In genomic region chr7:39458346-39458745, GRCh38 we compare ENCODE assay signal across 17 cellular contexts.
DNase-seq lines count a peak whose midpoint lies in the region; ATAC-seq, FAIRE-seq and TF ChIP-seq lines count a peak whose summit lies in the region.
"Had no signal": no experiment of that assay in that cellular context is flagged by ENCODE, and none has a peak within 500 bp of the region (broad histone marks: within the 10 kb centered on the region; RNA-seq: fewer than 3 reads in every experiment).

No MANE protein-coding gene starts in this region.

- H3K9me3 ChIP-seq in astrocyte (ENCODE audit: insufficient read depth, low read depth, low read length) (no peaks in the 10 kb centered on the region), lower lobe of right lung (no peaks in the 10 kb centered on the region), thoracic aorta (no peaks in the 10 kb centered on the region)
- H3K9me3 ChIP-seq: body of pancreas, MG63 had no signal

- H3K27me3 ChIP-seq in astrocyte (ENCODE audit: insufficient read depth, low read length) (no peaks in the 10 kb centered on the region), lower lobe of right lung (ENCODE audit: low read depth) (no peaks in the 10 kb centered on the region), thoracic aorta (replicated peaks; ENCODE audit: insufficient read depth) (no peaks in the 10 kb centered on the region)
- H3K27me3 ChIP-seq: body of pancreas, MG63 had no signal

- FAIRE-seq in astrocyte (lab: Jason Lieb, UNC): no peak

- H3K27me3 Mint-ChIP-seq in astrocyte (ENCODE audit: low read depth, unreplicated experiment): no peaks in the 10 kb centered on the region

- no peak overlapping the region for H3K9ac ChIP-seq in astrocyte (ENCODE audit: low read length)

- H3K79me2 ChIP-seq in astrocyte (ENCODE audit: insufficient read depth, low read length): no peaks in the 10 kb centered on the region

- H3K4me1 ChIP-seq in astrocyte (ENCODE audit: insufficient read depth, low read length) (no peaks in the 10 kb centered on the region), lower lobe of right lung (no peaks in the 10 kb centered on the region), thoracic aorta (ENCODE audit: control insufficient read depth in 1 of 2, low read depth in 2 of 2) (no peaks in the 10 kb centered on the region)
- H3K4me1 ChIP-seq: body of pancreas had no signal

- ATAC-seq in lower lobe of right lung (peak in 1 of 2 donors; percentile 49), thoracic aorta (ENCODE audit: insufficient number of reproducible peaks, low FRiP score, low read depth) (no peak)
- ATAC-seq: body of pancreas; HCT116; naive thymus-derived CD8-positive, alpha-beta T cell had no signal

- no peaks in the 10 kb centered on the region for H3K9me3 Mint-ChIP-seq in astrocyte (ENCODE audit: unreplicated experiment)
- H3K9me3 Mint-ChIP-seq: naive thymus-derived CD8-positive, alpha-beta T cell; stimulated activated naive CD8-positive, alpha-beta T cell treated with anti-CD3 and anti-CD28 coated beads, Interleukin-15, Interleukin-2, amounts not matched to agents 100 ng/mL and 50 ng/mL, for 24 hours had no signal

- no peak for TF ChIP-seq CTCF in astrocyte (IDR thresholded peaks at IDR 0.05; ENCODE audit: insufficient read depth, low read depth, low read length)
- TF ChIP-seq CTCF in lower lobe of right lung (IDR thresholded peaks at IDR 0.05): no peak
- no peak for TF ChIP-seq CTCF in thoracic aorta (IDR thresholded peaks at IDR 0.05)

- H3K27ac ChIP-seq in astrocyte (ENCODE audit: low read depth, low read length) (no peak overlapping the region), lower lobe of right lung (no peak overlapping the region), thoracic aorta (no peak overlapping the region)
- H3K27ac ChIP-seq: body of pancreas had no signal

- H3K4me3 ChIP-seq in astrocyte (ENCODE audit: insufficient read depth, low read depth, low read length) (no peak overlapping the region), lower lobe of right lung (peak overlapping the region; percentile 39), thoracic aorta (peak overlapping the region; percentile 47)
- H3K4me3 ChIP-seq: body of pancreas, MG63 had no signal

- H4K20me1 ChIP-seq in astrocyte (ENCODE audit: insufficient read depth, low read length): no peaks in the 10 kb centered on the region

- no peak overlapping the region for H3K4me3 Mint-ChIP-seq in astrocyte (ENCODE audit: unreplicated experiment)
- H3K4me3 Mint-ChIP-seq: naive thymus-derived CD8-positive, alpha-beta T cell; stimulated activated naive CD8-positive, alpha-beta T cell treated with anti-CD3 and anti-CD28 coated beads, Interleukin-15, Interleukin-2, amounts not matched to agents 100 ng/mL and 50 ng/mL, for 24 hours had no signal

- H3K4me2 ChIP-seq in astrocyte (ENCODE audit: low read length): peak overlapping the region; percentile 52

- H3K36me3 ChIP-seq in astrocyte (ENCODE audit: insufficient read depth, low read length): no peaks in the 10 kb centered on the region
- no peaks in the 10 kb centered on the region for H3K36me3 ChIP-seq in lower lobe of right lung
- no peaks in the 10 kb centered on the region for H3K36me3 ChIP-seq in thoracic aorta
- H3K36me3 ChIP-seq: MG63 had no signal

- no peak overlapping the region for H3K27ac Mint-ChIP-seq in astrocyte (ENCODE audit: unreplicated experiment)
- H3K27ac Mint-ChIP-seq: naive thymus-derived CD8-positive, alpha-beta T cell; stimulated activated naive CD8-positive, alpha-beta T cell treated with anti-CD3 and anti-CD28 coated beads, Interleukin-15, Interleukin-2, amounts not matched to agents 100 ng/mL and 50 ng/mL, for 24 hours had no signal

- intact Hi-C loops in lower lobe of right lung (cut with DNase I): no loop called here

- DNase-seq in NCI-H748 (lab: John Stamatoyannopoulos, UW; ENCODE audit: unreplicated experiment): peak; percentile 33
- DNase-seq in NCI-H748 treated with DMSO at 0.1 percent for 48 hours (lab: John Stamatoyannopoulos, UW): no peak
- DNase-seq in astrocyte (ENCODE audit: low read depth): no peak
- DNase-seq in lower lobe of right lung: no peak
- DNase-seq in thoracic aorta (ENCODE audit: low spot score): no peak
- DNase-seq in RPMI8226: no peak
- DNase-seq in G401 (ENCODE audit: low spot score): no peak
- no peak for DNase-seq in activated gamma-delta T cell (lab: John Stamatoyannopoulos, UW)
- DNase-seq: activated CD8-positive, alpha-beta memory T cell treated with anti-CD3 and anti-CD28 coated beads for 24 hours; activated gamma-delta T cell treated with Interleukin-2 at 50 U/mL for 16 hours; effector memory CD4-positive, alpha-beta T cell; MG63; naive thymus-derived CD8-positive, alpha-beta T cell; NK-92 treated with Interleukin-12 subunit alpha and Interleukin-12 subunit beta, amount 100 ng/mL, for 24 hours had no signal

- no peaks in the 10 kb centered on the region for H3K36me3 Mint-ChIP-seq in astrocyte (ENCODE audit: low read depth, unreplicated experiment)
- H3K36me3 Mint-ChIP-seq: naive thymus-derived CD8-positive, alpha-beta T cell had no signal

- peaks cover 5% of the 10 kb centered on the region for H3K4me1 Mint-ChIP-seq in astrocyte (ENCODE audit: low read depth, unreplicated experiment)

- in situ Hi-C loops in G401 (cut with HindIII; ENCODE audit: low sequenced_read_pairs): no loop called here

- peak overlapping the region; percentile 15 for H2AFZ ChIP-seq in astrocyte (ENCODE audit: low read depth, low read length)
